Comparison of ENCODE assay signal across 34 cellular contexts in the genomic region with DNA sequence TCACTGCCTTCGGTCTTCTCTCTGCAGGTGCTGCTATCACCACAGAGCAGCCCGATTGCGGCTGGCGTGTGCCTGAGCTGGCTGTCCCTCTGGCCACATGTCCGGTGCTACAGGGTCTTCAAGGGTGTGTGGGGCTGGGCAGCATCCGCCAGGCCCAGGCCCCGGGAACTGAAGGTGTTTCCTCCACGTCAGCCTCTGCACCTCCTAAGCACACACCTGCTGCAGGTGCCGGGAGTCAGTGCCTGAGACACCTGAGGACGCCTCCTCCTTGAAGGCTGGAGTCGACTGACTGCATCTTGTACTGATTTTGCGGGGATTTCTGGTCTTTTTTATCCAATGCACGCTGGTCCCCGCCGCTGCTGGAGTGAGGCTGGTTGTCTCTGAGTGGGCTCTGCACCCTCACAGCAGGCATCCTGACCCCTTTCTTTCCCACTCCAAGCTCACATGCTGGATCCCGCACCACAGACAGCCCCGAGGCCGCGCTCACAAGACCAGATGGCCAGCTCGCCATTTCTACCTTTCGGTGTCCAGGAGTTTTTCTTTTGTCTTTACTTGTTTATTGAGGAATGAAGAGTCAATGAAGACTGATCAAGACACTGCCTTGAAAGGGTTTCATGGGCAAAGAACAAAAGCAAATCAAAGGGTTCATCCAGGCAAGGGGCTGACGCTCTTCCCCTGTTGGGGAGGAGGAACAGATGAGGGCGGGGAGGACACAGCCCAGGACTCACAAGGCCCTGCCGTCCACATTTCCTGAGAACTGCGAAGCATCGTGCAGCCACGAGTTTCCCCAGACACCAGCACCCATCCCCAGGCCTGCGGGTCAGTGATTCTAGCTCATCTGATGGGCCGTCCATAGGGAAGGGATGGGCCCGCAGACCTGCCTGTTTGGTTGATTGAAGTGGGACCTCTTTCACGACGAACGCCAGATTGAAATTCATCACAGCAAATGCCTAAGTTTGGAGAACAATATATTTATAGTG.
"Had no signal": no experiment of that assay in that cellular context is flagged by ENCODE, and none has a peak within 500 bp of the region (broad histone marks: within the 10 kb centered on the region; RNA-seq: fewer than 3 reads in every experiment).

No MANE protein-coding gene starts in this region.

- H3K36me3 ChIP-seq: ascending aorta, breast epithelium, cardiac muscle cell, esophagus squamous epithelium, gastroesophageal sphincter, heart right ventricle, WERI-Rb-1 had no signal

- H3K4me3 Mint-ChIP-seq: activated B cell treated with CpG ODN at 0.5 μM for 24 hours; activated CD8-positive, alpha-beta T cell treated with anti-CD3 and anti-CD28 coated beads for 36 hours; activated naive CD4-positive, alpha-beta T cell treated with anti-CD3 and anti-CD28 coated beads, Interleukin-2, amount 10 ng/mL, durations not matched to agents 7 days and 5 days; activated naive CD8-positive, alpha-beta T cell treated with anti-CD3 and anti-CD28 coated beads, Interleukin-2, amount 10 ng/mL, durations not matched to agents 7 days and 5 days; activated T-cell treated with anti-CD3 and anti-CD28 coated beads, Interleukin-2, amount 50 U/mL, for 24 hours; activated T-cell treated with anti-CD3 and anti-CD28 coated beads, Interleukin-2, amount 50 U/mL, for 72 hours; brain; central memory CD8-positive, alpha-beta T cell; effector memory CD8-positive, alpha-beta T cell; T-helper 17 cell; T-helper 2 cell treated with Interferon-gamma antibody and Interleukin-4, amounts not matched to agents 5 μg/mL and 100 μg/mL, for 36 hours had no signal

- H3K36me3 Mint-ChIP-seq: activated naive CD4-positive, alpha-beta T cell treated with anti-CD3 and anti-CD28 coated beads, Interleukin-2, amount 10 ng/mL, durations not matched to agents 7 days and 5 days; activated naive CD4-positive, alpha-beta T cell treated with anti-CD3 and anti-CD28 coated beads, Interleukin-2, amount 50 U/mL, for 72 hours; activated naive CD8-positive, alpha-beta T cell treated with anti-CD3 and anti-CD28 coated beads, Interleukin-2, amount 10 ng/mL, durations not matched to agents 7 days and 5 days had no signal

- H3K4me3 ChIP-seq: ascending aorta, breast epithelium, cardiac muscle cell, esophagus squamous epithelium, gastroesophageal sphincter, heart right ventricle had no signal

- H3K27me3 Mint-ChIP-seq: activated B cell treated with CpG ODN at 0.5 μM for 24 hours; activated CD8-positive, alpha-beta T cell treated with anti-CD3 and anti-CD28 coated beads for 36 hours; activated naive CD4-positive, alpha-beta T cell treated with anti-CD3 and anti-CD28 coated beads, Interleukin-2, amount 10 ng/mL, durations not matched to agents 7 days and 5 days; activated naive CD8-positive, alpha-beta T cell treated with anti-CD3 and anti-CD28 coated beads, Interleukin-2, amount 10 ng/mL, durations not matched to agents 7 days and 5 days; activated T-cell treated with anti-CD3 and anti-CD28 coated beads, Interleukin-2, amount 50 U/mL, for 24 hours; central memory CD8-positive, alpha-beta T cell; T-helper 17 cell had no signal

- ATAC-seq: activated CD4-positive, CD25-positive, alpha-beta regulatory T cell treated with anti-CD3 and anti-CD28 coated beads, Interleukin-2, amount 50 U/mL, for 24 hours; activated CD8-positive, alpha-beta T cell treated with anti-CD3 and anti-CD28 coated beads for 36 hours; activated naive CD4-positive, alpha-beta T cell treated with anti-CD3 and anti-CD28 coated beads, Interleukin-2, amount 50 U/mL, for 72 hours; activated T-cell treated with anti-CD3 and anti-CD28 coated beads, Interleukin-2, amount 50 U/mL, for 72 hours; effector memory CD8-positive, alpha-beta T cell; gastroesophageal sphincter; heart right ventricle; T-helper 17 cell had no signal

- H3K9me3 ChIP-seq: ascending aorta, esophagus squamous epithelium had no signal

- H3K27ac ChIP-seq: ascending aorta, breast epithelium, cardiac muscle cell, esophagus squamous epithelium, gastroesophageal sphincter, heart right ventricle, WERI-Rb-1 had no signal

- H3K27me3 ChIP-seq: ascending aorta, breast epithelium, esophagus squamous epithelium, gastroesophageal sphincter had no signal

- H3K27ac Mint-ChIP-seq: activated B cell treated with CpG ODN at 0.5 μM for 24 hours; activated CD8-positive, alpha-beta T cell treated with anti-CD3 and anti-CD28 coated beads for 36 hours; activated naive CD4-positive, alpha-beta T cell treated with anti-CD3 and anti-CD28 coated beads, Interleukin-2, amount 10 ng/mL, durations not matched to agents 7 days and 5 days; activated naive CD4-positive, alpha-beta T cell treated with anti-CD3 and anti-CD28 coated beads, Interleukin-2, amount 50 U/mL, for 72 hours; activated naive CD8-positive, alpha-beta T cell treated with anti-CD3 and anti-CD28 coated beads, Interleukin-2, amount 10 ng/mL, durations not matched to agents 7 days and 5 days; activated T-cell treated with anti-CD3 and anti-CD28 coated beads, Interleukin-2, amount 50 U/mL, for 24 hours; activated T-cell treated with anti-CD3 and anti-CD28 coated beads, Interleukin-2, amount 50 U/mL, for 72 hours; brain; effector memory CD8-positive, alpha-beta T cell; T-helper 17 cell; T-helper 2 cell treated with Interferon-gamma antibody and Interleukin-4, amounts not matched to agents 5 μg/mL and 100 μg/mL, for 36 hours had no signal

- H3K4me1 ChIP-seq: ascending aorta, breast epithelium, esophagus squamous epithelium, gastroesophageal sphincter, heart right ventricle had no signal

- H3K4me1 Mint-ChIP-seq: activated B cell treated with CpG ODN at 0.5 μM for 24 hours; activated naive CD4-positive, alpha-beta T cell treated with anti-CD3 and anti-CD28 coated beads, Interleukin-2, amount 10 ng/mL, durations not matched to agents 7 days and 5 days; activated naive CD8-positive, alpha-beta T cell treated with anti-CD3 and anti-CD28 coated beads, Interleukin-2, amount 10 ng/mL, durations not matched to agents 7 days and 5 days; central memory CD8-positive, alpha-beta T cell; T-helper 17 cell had no signal

- DNase-seq: activated B cell treated with CpG ODN at 0.5 μM for 24 hours; activated CD4-positive, alpha-beta T cell treated with anti-CD3 and anti-CD28 coated beads for 48 hours; activated CD4-positive, alpha-beta T cell treated with anti-CD3 and anti-CD28 coated beads, Interleukin-2, amount 50 U/mL, for 1 hour; activated CD4-positive, alpha-beta T cell treated with anti-CD3 and anti-CD28 coated beads, Interleukin-2, amount 50 U/mL, for 48 hours; activated CD8-positive, alpha-beta memory T cell treated with anti-CD3 and anti-CD28 coated beads, Interleukin-2, amount 50 U/mL, for 48 hours; activated CD8-positive, alpha-beta T cell treated with anti-CD3 and anti-CD28 coated beads for 36 hours; activated gamma-delta T cell; activated naive CD4-positive, alpha-beta T cell; activated naive CD4-positive, alpha-beta T cell treated with anti-CD3 and anti-CD28 coated beads, Interleukin-2, amount 10 ng/mL, durations not matched to agents 7 days and 5 days; activated naive CD8-positive, alpha-beta T cell treated with anti-CD3 and anti-CD28 coated beads, Interleukin-2, amount 10 ng/mL, durations not matched to agents 7 days and 5 days; activated T-cell treated with anti-CD3 and anti-CD28 coated beads for 4 hours; activated T-cell treated with anti-CD3 and anti-CD28 coated beads, Interleukin-2, amount 50 U/mL, for 24 hours; activated T-cell treated with anti-CD3 and anti-CD28 coated beads, Interleukin-2, amount 50 U/mL, for 72 hours; cortex of kidney; dermis blood vessel endothelial cell; effector CD4-positive, alpha-beta T cell; effector memory CD8-positive, alpha-beta T cell; erythroblast; esophagus squamous epithelium; foreskin melanocyte; heart right ventricle; T-helper 1 cell; T-helper 17 cell; T1000; WERI-Rb-1 had no signal

- H3K9me3 Mint-ChIP-seq: T-helper 2 cell treated with Interferon-gamma antibody and Interleukin-4, amounts not matched to agents 5 μg/mL and 100 μg/mL, for 36 hours had no signal
